1 cellular context compared by ENCODE assay signal in genomic region chr15:69126054-69126469, GRCh38.
TF ChIP-seq lines count a peak whose summit lies in the region.

No MANE protein-coding gene starts in this region.

TF ChIP-seq in HepG2, 621 proteins besides CTCF, POLR2A, EP300 and RAD21 (continued from another document and continues in another):
- TF ChIP-seq KDM6A (CRISPR knock-in tag; IDR thresholded peaks at IDR 0.05; ENCODE audit: low read depth) (peak; percentile 77), FOXO1 (CRISPR knock-in tag; IDR thresholded peaks at IDR 0.05) (peak; percentile 55), RXRA (CRISPR knock-in tag; IDR thresholded peaks at IDR 0.05) (peak; percentile 89; the same call in 1 of the 2 replicates), SAP130 (CRISPR knock-in tag; IDR thresholded peaks at IDR 0.05; ENCODE audit: low read depth) (peak; percentile 86), SMAD9 (CRISPR knock-in tag; IDR thresholded peaks at IDR 0.05) (0 out of 2 replicates have a peak, but pooled peaks have one; percentile 49), PAXIP1 (CRISPR knock-in tag; conservative IDR thresholded peaks at IDR 0.05) (peak; percentile 80), ZBTB25 (CRISPR knock-in tag; IDR thresholded peaks at IDR 0.05) (peak; percentile 80), SRSF9 (IDR thresholded peaks at IDR 0.05; ENCODE audit: borderline replicate concordance, insufficient read depth, low read depth, low read length, poor library complexity, severe bottlenecking) (no peak), NR2F1 (CRISPR knock-in tag; IDR thresholded peaks at IDR 0.05) (peak in 1 of 2 experiments; percentile 53; a peak in 1 of 4 replicates), NBN (conservative IDR thresholded peaks at IDR 0.05) (no peak), ZNF441 (CRISPR knock-in tag; IDR thresholded peaks at IDR 0.05; ENCODE audit: borderline replicate concordance) (peak; percentile 37; the same call in 1 of the 2 replicates), CREM (IDR thresholded peaks at IDR 0.05) (peak; percentile 70), CREM (CRISPR knock-in tag; IDR thresholded peaks at IDR 0.05) (no peak), HOXD1 (CRISPR knock-in tag; IDR thresholded peaks at IDR 0.05) (no peak), MBNL3 (CRISPR knock-in tag; conservative IDR thresholded peaks at IDR 0.05) (no peak), ZNF335 (CRISPR knock-in tag; IDR thresholded peaks at IDR 0.05) (peak; percentile 72; the same call in 1 of the 2 replicates), ZNF414 (CRISPR knock-in tag; IDR thresholded peaks at IDR 0.05) (no peak), ZSCAN25 (CRISPR knock-in tag; IDR thresholded peaks at IDR 0.05) (peak; percentile 45; the same call in 1 of the 2 replicates), ZNF138 (CRISPR knock-in tag; IDR thresholded peaks at IDR 0.05; ENCODE audit: low read depth) (no peak), ZNF670 (CRISPR knock-in tag; IDR thresholded peaks at IDR 0.05; ENCODE audit: borderline replicate concordance) (no peak), HNF1A (IDR thresholded peaks at IDR 0.05; ENCODE audit: low read depth) (peak; percentile 47; the same call in 1 of the 2 replicates), HNF1A (CRISPR knock-in tag; IDR thresholded peaks at IDR 0.05; ENCODE audit: borderline replicate concordance) (peak; percentile 44; the same call in 1 of the 2 replicates), NR2C2 (CRISPR knock-in tag; IDR thresholded peaks at IDR 0.05; ENCODE audit: borderline replicate concordance) (peak; percentile 78), HOXA3 (CRISPR knock-in tag; IDR thresholded peaks at IDR 0.05) (peak; percentile 56; the same call in 1 of the 2 replicates), GABPA (IDR thresholded peaks at IDR 0.05; ENCODE audit: low read depth, low read length) (no peak), GABPA (CRISPR knock-in tag; IDR thresholded peaks at IDR 0.05; ENCODE audit: low read depth) (peak; percentile 34), REPIN1 (CRISPR knock-in tag; IDR thresholded peaks at IDR 0.05; ENCODE audit: borderline replicate concordance, low read depth) (peak; percentile 78; the same call in 1 of the 2 replicates), RARA (CRISPR knock-in tag; IDR thresholded peaks at IDR 0.05) (peak; percentile 98), PRDM10 (CRISPR knock-in tag; IDR thresholded peaks at IDR 0.05; ENCODE audit: low read depth) (0 out of 2 replicates have a peak, but pooled peaks have one; percentile 30)
- TF ChIP-seq, protein P1, sequence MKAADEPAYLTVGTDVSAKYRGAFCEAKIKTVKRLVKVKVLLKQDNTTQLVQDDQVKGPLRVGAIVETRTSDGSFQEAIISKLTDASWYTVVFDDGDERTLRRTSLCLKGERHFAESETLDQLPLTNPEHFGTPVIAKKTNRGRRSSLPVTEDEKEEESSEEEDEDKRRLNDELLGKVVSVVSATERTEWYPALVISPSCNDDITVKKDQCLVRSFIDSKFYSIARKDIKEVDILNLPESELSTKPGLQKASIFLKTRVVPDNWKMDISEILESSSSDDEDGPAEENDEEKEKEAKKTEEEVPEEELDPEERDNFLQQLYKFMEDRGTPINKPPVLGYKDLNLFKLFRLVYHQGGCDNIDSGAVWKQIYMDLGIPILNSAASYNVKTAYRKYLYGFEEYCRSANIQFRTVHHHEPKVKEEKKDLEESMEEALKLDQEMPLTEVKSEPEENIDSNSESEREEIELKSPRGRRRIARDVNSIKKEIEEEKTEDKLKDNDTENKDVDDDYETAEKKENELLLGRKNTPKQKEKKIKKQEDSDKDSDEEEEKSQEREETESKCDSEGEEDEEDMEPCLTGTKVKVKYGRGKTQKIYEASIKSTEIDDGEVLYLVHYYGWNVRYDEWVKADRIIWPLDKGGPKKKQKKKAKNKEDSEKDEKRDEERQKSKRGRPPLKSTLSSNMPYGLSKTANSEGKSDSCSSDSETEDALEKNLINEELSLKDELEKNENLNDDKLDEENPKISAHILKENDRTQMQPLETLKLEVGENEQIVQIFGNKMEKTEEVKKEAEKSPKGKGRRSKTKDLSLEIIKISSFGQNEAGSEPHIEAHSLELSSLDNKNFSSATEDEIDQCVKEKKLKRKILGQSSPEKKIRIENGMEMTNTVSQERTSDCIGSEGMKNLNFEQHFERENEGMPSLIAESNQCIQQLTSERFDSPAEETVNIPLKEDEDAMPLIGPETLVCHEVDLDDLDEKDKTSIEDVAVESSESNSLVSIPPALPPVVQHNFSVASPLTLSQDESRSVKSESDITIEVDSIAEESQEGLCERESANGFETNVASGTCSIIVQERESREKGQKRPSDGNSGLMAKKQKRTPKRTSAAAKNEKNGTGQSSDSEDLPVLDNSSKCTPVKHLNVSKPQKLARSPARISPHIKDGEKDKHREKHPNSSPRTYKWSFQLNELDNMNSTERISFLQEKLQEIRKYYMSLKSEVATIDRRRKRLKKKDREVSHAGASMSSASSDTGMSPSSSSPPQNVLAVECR (CRISPR knock-in tag; IDR thresholded peaks at IDR 0.05; ENCODE audit: borderline replicate concordance) = peak; percentile 51; the same call in 1 of the 2 replicates
- TF ChIP-seq, protein P2, sequence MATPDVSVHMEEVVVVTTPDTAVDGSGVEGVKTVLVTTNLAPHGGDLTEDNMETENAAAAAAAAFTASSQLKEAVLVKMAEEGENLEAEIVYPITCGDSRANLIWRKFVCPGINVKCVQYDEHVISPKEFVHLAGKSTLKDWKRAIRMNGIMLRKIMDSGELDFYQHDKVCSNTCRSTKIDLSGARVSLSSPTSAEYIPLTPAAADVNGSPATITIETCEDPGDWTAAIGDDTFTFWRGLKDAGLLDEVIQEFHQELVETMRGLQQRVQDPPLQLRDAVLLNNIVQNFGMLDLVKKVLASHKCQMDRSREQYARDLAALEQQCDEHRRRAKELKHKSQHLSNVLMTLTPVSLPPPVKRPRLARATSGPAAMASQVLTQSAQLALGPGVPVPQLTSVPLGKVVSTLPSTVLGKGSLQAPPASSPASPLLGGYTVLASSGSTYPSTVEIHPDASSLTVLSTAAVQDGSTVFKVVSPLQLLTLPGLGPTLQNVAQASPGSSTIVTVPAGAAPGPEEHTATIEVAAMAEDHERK (CRISPR knock-in tag; IDR thresholded peaks at IDR 0.05; ENCODE audit: low read depth) = no peak; the same call in 1 of the 2 replicates
- TF ChIP-seq, protein P3, sequence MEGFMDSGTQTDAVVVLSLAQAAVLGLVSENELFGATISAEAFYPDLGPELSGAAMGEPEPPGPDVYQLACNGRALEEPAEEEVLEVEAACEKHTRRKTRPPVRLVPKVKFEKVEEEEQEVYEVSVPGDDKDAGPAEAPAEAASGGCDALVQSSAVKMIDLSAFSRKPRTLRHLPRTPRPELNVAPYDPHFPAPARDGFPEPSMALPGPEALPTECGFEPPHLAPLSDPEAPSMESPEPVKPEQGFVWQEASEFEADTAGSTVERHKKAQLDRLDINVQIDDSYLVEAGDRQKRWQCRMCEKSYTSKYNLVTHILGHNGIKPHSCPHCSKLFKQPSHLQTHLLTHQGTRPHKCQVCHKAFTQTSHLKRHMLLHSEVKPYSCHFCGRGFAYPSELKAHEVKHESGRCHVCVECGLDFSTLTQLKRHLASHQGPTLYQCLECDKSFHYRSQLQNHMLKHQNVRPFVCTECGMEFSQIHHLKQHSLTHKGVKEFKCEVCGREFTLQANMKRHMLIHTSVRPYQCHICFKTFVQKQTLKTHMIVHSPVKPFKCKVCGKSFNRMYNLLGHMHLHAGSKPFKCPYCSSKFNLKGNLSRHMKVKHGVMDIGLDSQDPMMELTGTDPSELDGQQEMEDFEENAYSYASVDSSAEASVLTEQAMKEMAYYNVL (CRISPR knock-in tag; IDR thresholded peaks at IDR 0.05; ENCODE audit: borderline replicate concordance) = peak; percentile 88; the same call in 1 of the 2 replicates
- TF ChIP-seq, protein P4, sequence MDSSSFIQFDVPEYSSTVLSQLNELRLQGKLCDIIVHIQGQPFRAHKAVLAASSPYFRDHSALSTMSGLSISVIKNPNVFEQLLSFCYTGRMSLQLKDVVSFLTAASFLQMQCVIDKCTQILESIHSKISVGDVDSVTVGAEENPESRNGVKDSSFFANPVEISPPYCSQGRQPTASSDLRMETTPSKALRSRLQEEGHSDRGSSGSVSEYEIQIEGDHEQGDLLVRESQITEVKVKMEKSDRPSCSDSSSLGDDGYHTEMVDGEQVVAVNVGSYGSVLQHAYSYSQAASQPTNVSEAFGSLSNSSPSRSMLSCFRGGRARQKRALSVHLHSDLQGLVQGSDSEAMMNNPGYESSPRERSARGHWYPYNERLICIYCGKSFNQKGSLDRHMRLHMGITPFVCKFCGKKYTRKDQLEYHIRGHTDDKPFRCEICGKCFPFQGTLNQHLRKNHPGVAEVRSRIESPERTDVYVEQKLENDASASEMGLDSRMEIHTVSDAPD (CRISPR knock-in tag; IDR thresholded peaks at IDR 0.05) = no peak
